Comparison of ENCODE assay signal across 8 cellular contexts in genomic region chr18:51029694-51030536, GRCh38. TPM values are rescaled to one million over a fixed set of nuclear protein-coding genes. Genes with fewer than 3 reads are reported as not detected.
A peak's percentile ranks its signal among the peaks of the same experiment; 100 is the strongest.
DNase-seq lines count a peak whose midpoint lies in the region; ATAC-seq and TF ChIP-seq lines count a peak whose summit lies in the region.

Gene SMAD4 (plus strand): TSS chr18:51030213. CDS start chr18:51047047, 16,834 bp downstream.

- H3K9me3 ChIP-seq in Panc1 (ENCODE audit: control insufficient read depth, insufficient read depth, low read depth, low read length) (no peaks in the 10 kb centered on the region), esophagus (ENCODE audit: control insufficient read depth in 2 of 2, insufficient read depth in 1 of 2, low read depth in 1 of 2, low read length in 1 of 2) (no peaks in the 10 kb centered on the region), muscle layer of colon (ENCODE audit: low read length) (no peaks in the 10 kb centered on the region)

- no peak for TF ChIP-seq CTCF in Panc1 (IDR thresholded peaks at IDR 0.05)

- no peaks in the 10 kb centered on the region for H3K27me3 ChIP-seq in Panc1 (ENCODE audit: control insufficient read depth, insufficient read depth, low read length)
- H3K27me3 ChIP-seq in esophagus (ENCODE audit: control insufficient read depth in 1 of 2, insufficient read depth in 2 of 2, low read length in 2 of 2), result no peaks in the 10 kb centered on the region
- no peaks in the 10 kb centered on the region for H3K27me3 ChIP-seq in muscle layer of colon (ENCODE audit: control insufficient read depth in 1 of 2, insufficient read depth in 2 of 2, low read length in 2 of 2)

- in situ Hi-C loops in Panc1 (cut with HindIII; ENCODE audit: low pct_unique_long_range_greater_than_20kb, low sequenced_read_pairs), result no loop called here

- DNase-seq in DMS53 treated with DMSO at 0.1 percent for 48 hours (lab: John Stamatoyannopoulos, UW; ENCODE audit: unreplicated experiment) (peak; percentile 97), KG1 (lab: John Stamatoyannopoulos, UW) (peak; percentile 81), Panc1 (ENCODE audit: low read depth, low spot score) (peak; percentile 45)
- DNase-seq in activated T-cell treated with anti-CD3 and anti-CD28 coated beads, Interleukin-2, amount 50 U/mL, for 48 hours, result peak; percentile 98 to 99
- DNase-seq in stimulated activated CD8-positive, alpha-beta memory T cell treated with anti-CD3 and anti-CD28 coated beads, Interleukin-7, amount 100 ng/mL, for 1 hour (ENCODE audit: low read depth in 2 of 2), result peak; percentile 95 to 99

- peak within 1 kb of the TSS; percentile 92 for H3K27ac ChIP-seq in Panc1 (ENCODE audit: low read length)
- peak within 1 kb of the TSS; percentile 99 for H3K27ac ChIP-seq in esophagus (ENCODE audit: low read depth in 2 of 2, low read length in 1 of 2)
- H3K27ac ChIP-seq in muscle layer of colon (ENCODE audit: low read depth, low read length), result peak within 1 kb of the TSS; percentile 92

- H3K9ac ChIP-seq in muscle layer of colon (ENCODE audit: low read length), result peak within 1 kb of the TSS; percentile 91

- POLR2A ChIA-PET in Panc1 (lab: Charles Lee), result interaction anchor here (0.6 kb wide), 2 partner anchors 22 to 177 kb away, joined by 3 to 4 read pairs; no protein-coding TSS in a partner anchor

- 0 to 1% methylated on average over 58 to 79 of the region's 79 CpGs for WGBS in esophagus, 2 donors

- H3K4me3 ChIP-seq in Panc1 (ENCODE audit: low read depth in 2 of 2, low read length in 2 of 2) (peak within 1 kb of the TSS; percentile 76 to 79), esophagus (ENCODE audit: low read depth in 1 of 2, low read length in 2 of 2) (peak within 1 kb of the TSS; percentile 95 to 98), muscle layer of colon (ENCODE audit: low read depth in 1 of 2, low read length in 2 of 2) (peak within 1 kb of the TSS; percentile 71 to 92)

- intact Hi-C loops in Panc1 (cut with micrococcal nuclease; ENCODE audit: unreplicated experiment), result no loop called here

- ATAC-seq in GM21737 (IDR thresholded peaks at IDR 0.05; ENCODE audit: unreplicated experiment), result peak; percentile 78
- ATAC-seq in Panc1, result peak; percentile 88

- CTCF ChIA-PET in Panc1 (lab: Charles Lee), result no interaction called here

- BruUV-seq in Panc1 (replicated peaks; lab: Mats Ljungman, UMichigan), result no TSS peak

- H3K36me3 ChIP-seq in Panc1 (ENCODE audit: control insufficient read depth, insufficient read depth, low read length) (no peaks in the 10 kb centered on the region; the same call in 1 of the 2 replicates), esophagus (ENCODE audit: control insufficient read depth in 2 of 2, insufficient read depth in 2 of 2, low read length in 1 of 2) (peaks cover 0 to 2% of the 10 kb centered on the region in 2 donors), muscle layer of colon (ENCODE audit: insufficient read depth, low read length) (peaks cover 8% of the 10 kb centered on the region)

- H3K4me1 ChIP-seq in Panc1 (ENCODE audit: control insufficient read depth, insufficient read depth, low read length) (peaks cover 7% of the 10 kb centered on the region; the same call in 1 of the 2 replicates), esophagus (ENCODE audit: control insufficient read depth in 2 of 2, insufficient read depth in 2 of 2, low read length in 1 of 2) (peaks cover 3% of the 10 kb centered on the region in 2 donors), muscle layer of colon (ENCODE audit: insufficient read depth, low read length) (peaks cover 45% of the 10 kb centered on the region)

RNA-seq across cellular contexts. Expression of gene SMAD4, which starts in this region (rescaled TPM):
- 61.3 TPM for total RNA-seq in Panc1 (2021; ENCODE audit: unreplicated experiment)
- polyA plus RNA-seq in Panc1 (2012; ENCODE audit: insufficient read length), result 32.9 TPM
- polyA plus RNA-seq in esophagus, result 10 to 100 TPM in 1 of 2 donors, 1 to 10 TPM in 1; 6.1 to 16.3 TPM

Comparison
In these comparisons a context has a peak if more than half of its experiments do, and no peak if none do; other contexts are left out.
1. Peak in every context shown above with its lines: DNase-seq, ATAC-seq, H3K4me3 ChIP-seq and H3K27ac ChIP-seq.
2. DNase-seq: peak in every context shown above with its lines; median percentile 98 in activated T-cell treated with anti-CD3 and anti-CD28 coated beads, Interleukin-2, amount 50 U/mL, for 48 hours; 97 in DMS53 treated with DMSO at 0.1 percent for 48 hours; 97 in stimulated activated CD8-positive, alpha-beta memory T cell treated with anti-CD3 and anti-CD28 coated beads, Interleukin-7, amount 100 ng/mL, for 1 hour; 81 in KG1; 45 in Panc1.